Comparison of ENCODE assay signal across 1 cellular context in the genomic region with DNA sequence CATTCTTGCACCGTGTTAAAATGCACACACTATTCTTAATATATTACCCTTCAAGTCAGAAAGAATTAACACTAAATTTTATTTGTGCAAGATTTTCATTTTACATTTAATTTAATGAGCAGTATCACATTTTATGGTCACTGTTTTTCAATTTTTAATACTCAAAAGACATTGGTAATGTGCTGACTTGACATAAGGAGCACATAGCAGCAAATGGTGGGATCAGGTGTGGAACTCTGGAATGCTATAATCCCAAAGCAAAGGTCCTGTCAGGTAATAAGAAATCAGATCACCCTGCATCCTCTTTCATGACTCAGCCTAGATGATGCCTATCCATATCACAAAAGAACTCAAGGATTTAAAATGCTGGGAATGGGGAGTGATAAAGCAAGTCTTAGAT.
TF ChIP-seq lines count a peak whose summit lies in the region.

No MANE protein-coding gene starts in this region.

TF ChIP-seq in HepG2, 621 proteins besides CTCF, POLR2A, EP300 and RAD21 (continued from another document):
- TF ChIP-seq ZMYM3 (CRISPR knock-in tag; IDR thresholded peaks at IDR 0.05): no peak
